In the genomic region with DNA sequence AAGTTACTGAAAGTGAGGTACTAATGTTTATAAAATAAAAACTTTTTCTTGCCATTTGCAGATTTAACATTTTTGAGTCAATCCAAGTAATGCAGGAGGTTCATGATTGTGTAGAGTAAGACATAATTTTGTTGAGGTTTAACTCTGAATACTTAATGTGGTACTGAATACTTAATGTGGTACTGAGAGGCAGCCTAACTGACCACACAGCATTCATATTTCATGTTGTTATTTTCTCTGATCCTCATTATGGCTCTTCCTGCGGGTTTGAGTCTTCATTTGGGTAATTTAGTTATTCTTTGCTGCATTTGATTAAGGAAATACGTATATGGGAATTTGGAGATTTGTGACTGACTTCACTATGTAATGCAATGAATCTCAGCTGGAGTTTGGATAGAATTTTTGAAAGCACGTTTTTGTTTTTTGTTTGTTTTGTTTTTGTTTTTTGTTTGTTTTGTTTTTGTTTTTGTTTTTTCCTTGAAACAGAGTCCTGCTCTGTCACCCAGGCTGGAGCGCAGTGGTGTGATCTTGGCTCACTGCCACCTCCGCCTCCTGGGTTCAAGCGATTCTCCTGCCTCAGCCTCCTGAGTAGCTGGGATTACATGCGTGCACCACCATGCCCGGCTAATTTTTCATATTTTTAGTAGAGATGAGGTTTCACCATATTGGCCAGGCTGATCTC, we compare ENCODE assay signal across 12 cellular contexts. TPM values are rescaled to one million over a fixed set of nuclear protein-coding genes. Genes with fewer than 3 reads are reported as not detected.
A peak's percentile ranks its signal among the peaks of the same experiment; 100 is the strongest.
DNase-seq lines count a peak whose midpoint lies in the region; ATAC-seq and TF ChIP-seq lines count a peak whose summit lies in the region.
"Had no signal": no experiment of that assay in that cellular context is flagged by ENCODE, and none has a peak within 500 bp of the region (broad histone marks: within the 10 kb centered on the region; RNA-seq: fewer than 3 reads in every experiment).

No MANE protein-coding gene starts in this region.

- H3K4me1 Mint-ChIP-seq in Calu3 (ENCODE audit: low read depth, unreplicated experiment) (peaks cover 29% of the 10 kb centered on the region), IgD-negative memory B cell (peaks cover 33 to 54% (median 39%) of the 10 kb centered on the region in 3 donors), nephron progenitor cell (peaks cover 51% of the 10 kb centered on the region)
- peaks cover 47% of the 10 kb centered on the region for H3K4me1 Mint-ChIP-seq in activated naive CD8-positive, alpha-beta T cell treated with anti-CD3 and anti-CD28 coated beads, Interleukin-2, amount 50 U/mL, for 24 hours

- H3K4me3 Mint-ChIP-seq in Calu3 (ENCODE audit: low read depth, unreplicated experiment), result peak overlapping the region; percentile 89
- peak overlapping the region in 2 of 4 donors; percentile 93 to 95 for H3K4me3 Mint-ChIP-seq in IgD-negative memory B cell
- H3K4me3 Mint-ChIP-seq in activated naive CD8-positive, alpha-beta T cell treated with anti-CD3 and anti-CD28 coated beads, Interleukin-2, amount 50 U/mL, for 24 hours, result peak overlapping the region; percentile 99
- H3K4me3 Mint-ChIP-seq in nephron progenitor cell, result peak overlapping the region; percentile 99

- CTCF ChIA-PET in Calu3 (lab: Charles Lee), result no interaction called here

- H3K9me3 Mint-ChIP-seq in Calu3 (ENCODE audit: low read depth, unreplicated experiment) (no peaks in the 10 kb centered on the region), IgD-negative memory B cell (peaks cover 0 to 2% (median 0%) of the 10 kb centered on the region in 3 donors), nephron progenitor cell (no peaks in the 10 kb centered on the region)
- H3K9me3 Mint-ChIP-seq in activated naive CD8-positive, alpha-beta T cell treated with anti-CD3 and anti-CD28 coated beads, Interleukin-2, amount 50 U/mL, for 24 hours, result no peaks in the 10 kb centered on the region

- H3K27me3 Mint-ChIP-seq in Calu3 (ENCODE audit: unreplicated experiment) (no peaks in the 10 kb centered on the region), IgD-negative memory B cell (no peaks in the 10 kb centered on the region), nephron progenitor cell (ENCODE audit: low read depth, poor library complexity) (peaks cover 3% of the 10 kb centered on the region)
- H3K27me3 Mint-ChIP-seq in activated naive CD8-positive, alpha-beta T cell treated with anti-CD3 and anti-CD28 coated beads, Interleukin-2, amount 50 U/mL, for 24 hours, result no peaks in the 10 kb centered on the region

- peak overlapping the region; percentile 66 for H3K27ac Mint-ChIP-seq in Calu3 (ENCODE audit: unreplicated experiment)
- peak overlapping the region in 2 of 3 donors; percentile 21 to 97 for H3K27ac Mint-ChIP-seq in IgD-negative memory B cell
- H3K27ac Mint-ChIP-seq in activated naive CD8-positive, alpha-beta T cell treated with anti-CD3 and anti-CD28 coated beads, Interleukin-2, amount 50 U/mL, for 24 hours, result peak overlapping the region; percentile 85
- H3K27ac Mint-ChIP-seq in nephron progenitor cell, result no peak overlapping the region

- BruUV-seq in Calu3 (replicated peaks; lab: Mats Ljungman, UMichigan), result no TSS peak

- no peak for ATAC-seq in activated naive CD8-positive, alpha-beta T cell treated with anti-CD3 and anti-CD28 coated beads, Interleukin-2, amount 50 U/mL, for 24 hours
- ATAC-seq in HG02852 (IDR thresholded peaks at IDR 0.05; ENCODE audit: unreplicated experiment) (no peak), Right ventricle myocardium superior (ENCODE audit: poor library complexity) (no peak)
- ATAC-seq: heart left ventricle had no signal

- intact Hi-C loops in Calu3 (cut with micrococcal nuclease; ENCODE audit: unreplicated experiment), result loop anchor here (5.0 kb wide), 1 partner anchor 125 kb away; no protein-coding TSS in a partner anchor
- intact Hi-C loops in Right ventricle myocardium superior (cut with DNase I), result loop anchor here (5.0 kb wide), 1 partner anchor 125 kb away; no protein-coding TSS in a partner anchor

- DNase-seq in Calu3 (no peak), nephron progenitor cell (no peak), hepatic stellate cell (ENCODE audit: low spot score) (no peak), cortex of kidney (lab: John Stamatoyannopoulos, UW) (no peak), Right ventricle myocardium superior (no peak)
- DNase-seq in activated naive CD8-positive, alpha-beta T cell treated with anti-CD3 and anti-CD28 coated beads, Interleukin-2, amount 50 U/mL, for 24 hours, result no peak
- DNase-seq: dorsolateral prefrontal cortex, heart left ventricle, NCI-H2171, Peyer's patch had no signal

- TF ChIP-seq CTCF in Calu3 (IDR thresholded peaks at IDR 0.05; ENCODE audit: unreplicated experiment) (no peak), nephron progenitor cell (IDR thresholded peaks at IDR 0.05) (no peak)

- H3K36me3 Mint-ChIP-seq in Calu3 (ENCODE audit: insufficient read depth, unreplicated experiment), result peaks cover 96% of the 10 kb centered on the region
- peaks cover 3% of the 10 kb centered on the region for H3K36me3 Mint-ChIP-seq in IgD-negative memory B cell
- peaks cover 71% of the 10 kb centered on the region for H3K36me3 Mint-ChIP-seq in activated naive CD8-positive, alpha-beta T cell treated with anti-CD3 and anti-CD28 coated beads, Interleukin-2, amount 50 U/mL, for 24 hours (ENCODE audit: low read depth)
- H3K36me3 Mint-ChIP-seq in nephron progenitor cell (ENCODE audit: low read depth), result peaks cover 66% of the 10 kb centered on the region

RNA-seq across cellular contexts. Expression of gene SF3B3, which starts 3.8 kb away (rescaled TPM):
- 449 and 463 TPM in 2 replicates for total RNA-seq in Calu3 (2022)
- 122 TPM for polyA plus RNA-seq in IgD-negative memory B cell
- 129 TPM for total RNA-seq in Right ventricle myocardium superior

RNA-seq across cellular contexts. Expression of gene COG4, which starts 4.1 kb away (rescaled TPM):
- total RNA-seq in Calu3 (2022), result 88.6 and 97.8 TPM in 2 replicates
- polyA plus RNA-seq in IgD-negative memory B cell, result 36.9 TPM
- 49.1 TPM for total RNA-seq in Right ventricle myocardium superior
